29 cellular contexts compared by ENCODE assay signal in genomic region chr6:170099387-170099786, GRCh38.
DNase-seq lines count a peak whose midpoint lies in the region; ATAC-seq and TF ChIP-seq lines count a peak whose summit lies in the region.
"Had no signal": no experiment of that assay in that cellular context is flagged by ENCODE, and none has a peak within 500 bp of the region (broad histone marks: within the 10 kb centered on the region; RNA-seq: fewer than 3 reads in every experiment).

No MANE protein-coding gene starts in this region.

- H3K4me1 ChIP-seq in tibial artery, result peaks cover 0 to 7% (median 3%) of the 10 kb centered on the region in 4 donors
- H3K4me1 ChIP-seq: parathyroid adenoma had no signal

- peaks cover 3% of the 10 kb centered on the region for H3K4me1 Mint-ChIP-seq in activated T-cell treated with anti-CD3 and anti-CD28 coated beads, Interleukin-2, amount 50 U/mL, for 24 hours (ENCODE audit: low read depth)
- H3K4me1 Mint-ChIP-seq in activated T-cell treated with anti-CD3 and anti-CD28 coated beads, Interleukin-2, amount 50 U/mL, for 4 hours (ENCODE audit: low read depth), result no peaks in the 10 kb centered on the region
- no peaks in the 10 kb centered on the region for H3K4me1 Mint-ChIP-seq in osteocyte (ENCODE audit: unreplicated experiment)
- peaks cover 4% of the 10 kb centered on the region for H3K4me1 Mint-ChIP-seq in activated T-helper 2 cell treated with anti-CD3 and anti-CD28 coated beads, Interferon-gamma antibody, Interleukin-2, Interleukin-4, amounts not matched to agents 10 μg/mL and 5 μg/mL and 100 μg/mL, durations not matched to agents 14 hours and 24 hours and 36 hours (ENCODE audit: low read depth)
- H3K4me1 Mint-ChIP-seq: activated CD4-positive, alpha-beta T cell treated with anti-CD3 and anti-CD28 coated beads for 36 hours; CD4-positive, CD25-positive, alpha-beta regulatory T cell; central memory CD8-positive, alpha-beta T cell had no signal

- DNase-seq in activated T-cell treated with anti-CD3 and anti-CD28 coated beads, Interleukin-2, amount 50 U/mL, for 24 hours, result peak; percentile 6
- no peak for DNase-seq in activated T-cell treated with anti-CD3 and anti-CD28 coated beads, Interleukin-2, amount 50 U/mL, for 4 hours
- DNase-seq in coronary artery (ENCODE audit: low spot score) (peak; percentile 35), osteocyte (ENCODE audit: extremely low spot score, unreplicated experiment) (peak; percentile 62), tibial artery (peak; percentile 10 to 42), HUDEP-2 (lab: John Stamatoyannopoulos, UW; ENCODE audit: unreplicated experiment in 76 of 76) (no peak)
- DNase-seq in activated T-helper 2 cell treated with anti-CD3 and anti-CD28 coated beads, Interferon-gamma antibody, Interleukin-2, Interleukin-4, amounts not matched to agents 10 μg/mL and 5 μg/mL and 100 μg/mL, durations not matched to agents 14 hours and 24 hours and 36 hours (ENCODE audit: low spot score), result no peak
- DNase-seq: activated CD4-positive, alpha-beta T cell treated with anti-CD3 and anti-CD28 coated beads for 36 hours; activated naive CD4-positive, alpha-beta T cell treated with Interleukin-2 at 50 U/mL for 16 hours; Calu3; CD4-positive, CD25-positive, alpha-beta regulatory T cell; dermis blood vessel endothelial cell; DND-41; KG1; kidney glomerular epithelial cell; mammary epithelial cell; NCI-H1092 treated with DMSO at 0.1 percent for 48 hours; NCI-H187; NCI-H2171; NCI-H510A treated with DMSO at 0.1 percent for 48 hours; nephron progenitor cell; RPMI8226; T1000 had no signal

- H3K27ac ChIP-seq in coronary artery, result no peak overlapping the region
- H3K27ac ChIP-seq in tibial artery, result no peak overlapping the region
- H3K27ac ChIP-seq: heart right ventricle, HL-60, parathyroid adenoma, VCaP had no signal

- no peak overlapping the region for H3K27ac Mint-ChIP-seq in activated T-cell treated with anti-CD3 and anti-CD28 coated beads, Interleukin-2, amount 50 U/mL, for 24 hours
- no peak overlapping the region for H3K27ac Mint-ChIP-seq in osteocyte (ENCODE audit: unreplicated experiment)
- H3K27ac Mint-ChIP-seq in activated T-helper 2 cell treated with anti-CD3 and anti-CD28 coated beads, Interferon-gamma antibody, Interleukin-2, Interleukin-4, amounts not matched to agents 10 μg/mL and 5 μg/mL and 100 μg/mL, durations not matched to agents 14 hours and 24 hours and 36 hours, result no peak overlapping the region
- H3K27ac Mint-ChIP-seq: activated CD4-positive, alpha-beta T cell treated with anti-CD3 and anti-CD28 coated beads for 36 hours; CD4-positive, CD25-positive, alpha-beta regulatory T cell; nephron progenitor cell had no signal

- TF ChIP-seq CTCF in coronary artery (IDR thresholded peaks at IDR 0.05) (no peak), osteocyte (IDR thresholded peaks at IDR 0.05) (no peak), tibial artery (IDR thresholded peaks at IDR 0.05) (no peak)

- no peaks in the 10 kb centered on the region for H3K36me3 Mint-ChIP-seq in activated T-cell treated with anti-CD3 and anti-CD28 coated beads, Interleukin-2, amount 50 U/mL, for 24 hours (ENCODE audit: low read depth)
- H3K36me3 Mint-ChIP-seq in activated T-cell treated with anti-CD3 and anti-CD28 coated beads, Interleukin-2, amount 50 U/mL, for 4 hours (ENCODE audit: insufficient read depth), result no peaks in the 10 kb centered on the region
- no peaks in the 10 kb centered on the region for H3K36me3 Mint-ChIP-seq in osteocyte (ENCODE audit: unreplicated experiment)
- no peaks in the 10 kb centered on the region for H3K36me3 Mint-ChIP-seq in activated T-helper 2 cell treated with anti-CD3 and anti-CD28 coated beads, Interferon-gamma antibody, Interleukin-2, Interleukin-4, amounts not matched to agents 10 μg/mL and 5 μg/mL and 100 μg/mL, durations not matched to agents 14 hours and 24 hours and 36 hours (ENCODE audit: low read depth)
- H3K36me3 Mint-ChIP-seq: CD4-positive, CD25-positive, alpha-beta regulatory T cell had no signal

- H3K27me3 ChIP-seq in tibial artery, result peaks cover 0 to 6% of the 10 kb centered on the region in 2 donors

- no peak overlapping the region for H3K4me3 ChIP-seq in coronary artery
- H3K4me3 ChIP-seq in tibial artery, result no peak overlapping the region
- H3K4me3 ChIP-seq: heart right ventricle had no signal

- intact Hi-C loops in tibial artery (cut with DNase I; ENCODE audit: low total_unique reads), result no loop called here
- intact Hi-C loops in activated T-helper 2 cell treated with anti-CD3 and anti-CD28 coated beads, Interferon-gamma antibody, Interleukin-2, Interleukin-4, amounts not matched to agents 10 μg/mL and 5 μg/mL and 100 μg/mL, durations not matched to agents 14 hours and 24 hours and 36 hours (cut with micrococcal nuclease), result no loop called here

- H3K4me3 Mint-ChIP-seq in activated T-cell treated with anti-CD3 and anti-CD28 coated beads, Interleukin-2, amount 50 U/mL, for 24 hours, result no peak overlapping the region
- H3K4me3 Mint-ChIP-seq in activated T-cell treated with anti-CD3 and anti-CD28 coated beads, Interleukin-2, amount 50 U/mL, for 4 hours, result no peak overlapping the region
- H3K4me3 Mint-ChIP-seq in osteocyte (ENCODE audit: unreplicated experiment), result no peak overlapping the region
- no peak overlapping the region for H3K4me3 Mint-ChIP-seq in activated T-helper 2 cell treated with anti-CD3 and anti-CD28 coated beads, Interferon-gamma antibody, Interleukin-2, Interleukin-4, amounts not matched to agents 10 μg/mL and 5 μg/mL and 100 μg/mL, durations not matched to agents 14 hours and 24 hours and 36 hours (ENCODE audit: low read depth)
- H3K4me3 Mint-ChIP-seq: activated CD4-positive, alpha-beta T cell treated with anti-CD3 and anti-CD28 coated beads for 36 hours; CD4-positive, CD25-positive, alpha-beta regulatory T cell; central memory CD8-positive, alpha-beta T cell; nephron progenitor cell had no signal

- H3K27me3 Mint-ChIP-seq in activated T-cell treated with anti-CD3 and anti-CD28 coated beads, Interleukin-2, amount 50 U/mL, for 24 hours, result peaks cover 16% of the 10 kb centered on the region
- peaks cover 10% of the 10 kb centered on the region for H3K27me3 Mint-ChIP-seq in activated T-cell treated with anti-CD3 and anti-CD28 coated beads, Interleukin-2, amount 50 U/mL, for 4 hours (ENCODE audit: low read depth)
- no peaks in the 10 kb centered on the region for H3K27me3 Mint-ChIP-seq in osteocyte (ENCODE audit: unreplicated experiment)
- no peaks in the 10 kb centered on the region for H3K27me3 Mint-ChIP-seq in activated T-helper 2 cell treated with anti-CD3 and anti-CD28 coated beads, Interferon-gamma antibody, Interleukin-2, Interleukin-4, amounts not matched to agents 10 μg/mL and 5 μg/mL and 100 μg/mL, durations not matched to agents 14 hours and 24 hours and 36 hours (ENCODE audit: low read depth)
- H3K27me3 Mint-ChIP-seq: activated CD4-positive, alpha-beta T cell treated with anti-CD3 and anti-CD28 coated beads for 36 hours had no signal

- H3K9me3 Mint-ChIP-seq in activated T-cell treated with anti-CD3 and anti-CD28 coated beads, Interleukin-2, amount 50 U/mL, for 24 hours, result no peaks in the 10 kb centered on the region
- peaks cover 7% of the 10 kb centered on the region for H3K9me3 Mint-ChIP-seq in activated T-cell treated with anti-CD3 and anti-CD28 coated beads, Interleukin-2, amount 50 U/mL, for 4 hours
- H3K9me3 Mint-ChIP-seq in osteocyte (ENCODE audit: unreplicated experiment), result peaks cover 13% of the 10 kb centered on the region
- H3K9me3 Mint-ChIP-seq in activated T-helper 2 cell treated with anti-CD3 and anti-CD28 coated beads, Interferon-gamma antibody, Interleukin-2, Interleukin-4, amounts not matched to agents 10 μg/mL and 5 μg/mL and 100 μg/mL, durations not matched to agents 14 hours and 24 hours and 36 hours, result peaks cover 16% of the 10 kb centered on the region

- no peaks in the 10 kb centered on the region for H3K36me3 ChIP-seq in tibial artery
- H3K36me3 ChIP-seq: heart right ventricle had no signal

- H3K9me3 ChIP-seq in tibial artery, result no peaks in the 10 kb centered on the region
- H3K9me3 ChIP-seq: heart right ventricle had no signal

- ATAC-seq in activated T-cell treated with anti-CD3 and anti-CD28 coated beads, Interleukin-2, amount 50 U/mL, for 4 hours, result no peak
- ATAC-seq in HG03439 (IDR thresholded peaks at IDR 0.05; ENCODE audit: unreplicated experiment), result no peak
- ATAC-seq: activated CD4-positive, alpha-beta T cell treated with anti-CD3 and anti-CD28 coated beads for 36 hours; heart right ventricle had no signal

Comparison
In these comparisons a context has a peak if more than half of its experiments do, and no peak if none do; other contexts are left out.
1. DNase-seq: peak in activated T-cell treated with anti-CD3 and anti-CD28 coated beads, Interleukin-2, amount 50 U/mL, for 24 hours (single experiment), coronary artery (single experiment), osteocyte (single experiment) and tibial artery (2 of 2); none in activated T-cell treated with anti-CD3 and anti-CD28 coated beads, Interleukin-2, amount 50 U/mL, for 4 hours (single experiment), HUDEP-2 (0 of 76) and activated T-helper 2 cell treated with anti-CD3 and anti-CD28 coated beads, Interferon-gamma antibody, Interleukin-2, Interleukin-4, amounts not matched to agents 10 μg/mL and 5 μg/mL and 100 μg/mL, durations not matched to agents 14 hours and 24 hours and 36 hours (single experiment).